In genomic region chr3:192434186-192434585, GRCh38 we compare ENCODE assay signal across 18 cellular contexts.
"Had no signal": no experiment of that assay in that cellular context is flagged by ENCODE, and none has a peak within 500 bp of the region (broad histone marks: within the 10 kb centered on the region; RNA-seq: fewer than 3 reads in every experiment).

No MANE protein-coding gene starts in this region.

- H3K27me3 ChIP-seq: sigmoid colon, testis, tibial nerve, upper lobe of right lung had no signal

- H3K9me3 ChIP-seq: psoas muscle, sigmoid colon, testis, tibial nerve, upper lobe of right lung had no signal

- ATAC-seq: left colon; naive thymus-derived CD4-positive, alpha-beta T cell; psoas muscle; stimulated activated naive B cell treated with anti-CD40 and anti-IgM and Interleukin-4, amounts not matched to agents 10 μg/mL and 1 μg/mL and 100 μg/mL, for 72 hours; stimulated activated naive CD8-positive, alpha-beta T cell treated with anti-CD3 and anti-CD28 coated beads, Interleukin-15, amount 100 ng/mL, for 72 hours had no signal

- H3K36me3 ChIP-seq: sigmoid colon, tibial nerve, upper lobe of right lung had no signal

- DNase-seq: effector CD4-positive, alpha-beta T cell; foreskin melanocyte; head of caudate nucleus; hippocampal formation; left colon; naive thymus-derived CD4-positive, alpha-beta T cell; nephron progenitor cell; psoas muscle; sigmoid colon; stimulated activated CD4-positive, alpha-beta T cell treated with anti-CD3 and anti-CD28 coated beads, Interleukin-2, amount 100 ng/mL, for 24 hours; stimulated activated CD4-positive, alpha-beta T cell treated with anti-CD3 and anti-CD28 coated beads, Interleukin-4, amount 100 ng/mL, for 4 hours; stimulated activated naive B cell treated with anti-CD40 and anti-IgM and Interleukin-4, amounts not matched to agents 10 μg/mL and 1 μg/mL and 100 μg/mL, for 72 hours; stimulated activated naive CD8-positive, alpha-beta T cell treated with anti-CD3 and anti-CD28 coated beads, Interleukin-15, amount 100 ng/mL, for 72 hours; testis; upper lobe of right lung had no signal

- H3K27ac ChIP-seq: coronary artery, psoas muscle, sigmoid colon, skin epidermis, testis, tibial nerve, upper lobe of right lung had no signal

- H3K4me3 ChIP-seq: coronary artery, psoas muscle, sigmoid colon, skin epidermis, testis, tibial nerve, upper lobe of right lung had no signal

- H3K4me1 ChIP-seq: psoas muscle, sigmoid colon, testis, tibial nerve, upper lobe of right lung had no signal
